ENCODE assay signal across 17 cellular contexts in genomic region chr12:122319312-122319638, GRCh38. TPM values are rescaled to one million over a fixed set of nuclear protein-coding genes. Genes with fewer than 3 reads are reported as not detected.
DNase-seq lines count a peak whose midpoint lies in the region; ATAC-seq and TF ChIP-seq lines count a peak whose summit lies in the region.
"Had no signal": no experiment of that assay in that cellular context is flagged by ENCODE, and none has a peak within 500 bp of the region (broad histone marks: within the 10 kb centered on the region; RNA-seq: fewer than 3 reads in every experiment).

No MANE protein-coding gene starts in this region.

- H3K27me3 ChIP-seq in heart right ventricle (no peaks in the 10 kb centered on the region), esophagus muscularis mucosa (no peaks in the 10 kb centered on the region), sigmoid colon (no peaks in the 10 kb centered on the region)
- H3K27me3 ChIP-seq: hepatocyte had no signal

- H3K27me3 Mint-ChIP-seq in stimulated activated naive B cell treated with anti-CD40 and anti-IgM and Interleukin-4, amounts not matched to agents 10 μg/mL and 1 μg/mL and 100 μg/mL, for 72 hours = no peaks in the 10 kb centered on the region
- H3K27me3 Mint-ChIP-seq: activated CD4-positive, alpha-beta T cell treated with anti-CD3 and anti-CD28 coated beads for 36 hours; activated naive CD8-positive, alpha-beta T cell had no signal

- peaks cover 40 to 58% of the 10 kb centered on the region in 2 donors for H3K36me3 Mint-ChIP-seq in stimulated activated naive B cell treated with anti-CD40 and anti-IgM and Interleukin-4, amounts not matched to agents 10 μg/mL and 1 μg/mL and 100 μg/mL, for 72 hours

- intact Hi-C loops in heart right ventricle (cut with DNase I) = no loop called here
- intact Hi-C loops in left ventricle myocardium superior (cut with micrococcal nuclease) = no loop called here
- intact Hi-C loops in esophagus muscularis mucosa (cut with DNase I) = no loop called here
- intact Hi-C loops in sigmoid colon (cut with DNase I) = no loop called here

- H3K27ac Mint-ChIP-seq in stimulated activated naive B cell treated with anti-CD40 and anti-IgM and Interleukin-4, amounts not matched to agents 10 μg/mL and 1 μg/mL and 100 μg/mL, for 72 hours = no peak overlapping the region
- H3K27ac Mint-ChIP-seq: activated CD4-positive, alpha-beta T cell treated with anti-CD3 and anti-CD28 coated beads for 36 hours; activated naive CD8-positive, alpha-beta T cell; natural killer cell; T-helper 2 cell treated with Interferon-gamma antibody and Interleukin-4, amounts not matched to agents 5 μg/mL and 100 μg/mL, for 36 hours had no signal

- H3K27ac ChIP-seq in heart right ventricle = peak overlapping the region in 8 of 10 donors; percentile 23 to 74 (median 48)
- peak overlapping the region; percentile 56 to 67 (median 64) for H3K27ac ChIP-seq in esophagus muscularis mucosa (replicated peaks in 1 of 4)
- H3K27ac ChIP-seq in sigmoid colon = peak overlapping the region; percentile 56 to 68 (median 58)
- H3K27ac ChIP-seq: hepatocyte had no signal

- DNase-seq in heart right ventricle (no peak), left ventricle myocardium superior (no peak), esophagus muscularis mucosa (ENCODE audit: extremely low spot score) (no peak), sigmoid colon (no peak), DMS79 (lab: John Stamatoyannopoulos, UW) (no peak), HCEC 1CT (no peak)
- no peak for DNase-seq in stimulated activated naive B cell treated with anti-CD40 and anti-IgM and Interleukin-4, amounts not matched to agents 10 μg/mL and 1 μg/mL and 100 μg/mL, for 72 hours
- DNase-seq: activated CD4-positive, alpha-beta T cell treated with anti-CD3 and anti-CD28 coated beads for 36 hours; cerebellar nuclear complex; natural killer cell; SHP77; stimulated activated CD4-positive, alpha-beta T cell treated with anti-CD3 and anti-CD28 coated beads, Interleukin-4, amount 100 ng/mL, for 24 hours had no signal

- H3K9me3 ChIP-seq in heart right ventricle = no peaks in the 10 kb centered on the region
- no peaks in the 10 kb centered on the region for H3K9me3 ChIP-seq in esophagus muscularis mucosa
- no peaks in the 10 kb centered on the region for H3K9me3 ChIP-seq in sigmoid colon

- TF ChIP-seq EP300 in esophagus muscularis mucosa (IDR thresholded peaks at IDR 0.05) = no peak
- TF ChIP-seq EP300 in sigmoid colon (IDR thresholded peaks at IDR 0.05) = no peak

- H3K4me1 Mint-ChIP-seq in stimulated activated naive B cell treated with anti-CD40 and anti-IgM and Interleukin-4, amounts not matched to agents 10 μg/mL and 1 μg/mL and 100 μg/mL, for 72 hours = no peaks in the 10 kb centered on the region
- H3K4me1 Mint-ChIP-seq: activated CD4-positive, alpha-beta T cell treated with anti-CD3 and anti-CD28 coated beads for 36 hours had no signal

- no peaks in the 10 kb centered on the region for H3K9me3 Mint-ChIP-seq in stimulated activated naive B cell treated with anti-CD40 and anti-IgM and Interleukin-4, amounts not matched to agents 10 μg/mL and 1 μg/mL and 100 μg/mL, for 72 hours
- H3K9me3 Mint-ChIP-seq: natural killer cell; T-helper 2 cell treated with Interferon-gamma antibody and Interleukin-4, amounts not matched to agents 5 μg/mL and 100 μg/mL, for 36 hours had no signal

- no peak for ATAC-seq in heart right ventricle
- no peak for ATAC-seq in left ventricle myocardium superior
- no peak for ATAC-seq in stimulated activated naive B cell treated with anti-CD40 and anti-IgM and Interleukin-4, amounts not matched to agents 10 μg/mL and 1 μg/mL and 100 μg/mL, for 72 hours (replicated peaks)
- ATAC-seq in HG02852 (IDR thresholded peaks at IDR 0.05; ENCODE audit: unreplicated experiment) = no peak
- ATAC-seq: activated CD4-positive, alpha-beta T cell treated with anti-CD3 and anti-CD28 coated beads for 36 hours; GM12878; natural killer cell had no signal

- H3K4me3 ChIP-seq in heart right ventricle = no peak overlapping the region
- H3K4me3 ChIP-seq in esophagus muscularis mucosa = no peak overlapping the region
- H3K4me3 ChIP-seq in sigmoid colon = no peak overlapping the region
- H3K4me3 ChIP-seq: GM12878, hepatocyte had no signal

- peaks cover 0 to 15% (median 10%) of the 10 kb centered on the region in 9 donors for H3K4me1 ChIP-seq in heart right ventricle
- H3K4me1 ChIP-seq in esophagus muscularis mucosa = peaks cover 5 to 18% (median 15%) of the 10 kb centered on the region in 4 donors
- H3K4me1 ChIP-seq in sigmoid colon = peaks cover 0 to 16% (median 11%) of the 10 kb centered on the region in 4 donors

- H3K4me3 Mint-ChIP-seq in stimulated activated naive B cell treated with anti-CD40 and anti-IgM and Interleukin-4, amounts not matched to agents 10 μg/mL and 1 μg/mL and 100 μg/mL, for 72 hours = no peak overlapping the region
- H3K4me3 Mint-ChIP-seq: activated CD4-positive, alpha-beta T cell treated with anti-CD3 and anti-CD28 coated beads for 36 hours; activated naive CD8-positive, alpha-beta T cell; natural killer cell; T-helper 2 cell treated with Interferon-gamma antibody and Interleukin-4, amounts not matched to agents 5 μg/mL and 100 μg/mL, for 36 hours had no signal

- H3K36me3 ChIP-seq in heart right ventricle = peaks cover 0 to 98% (median 40%) of the 10 kb centered on the region in 9 donors
- H3K36me3 ChIP-seq in esophagus muscularis mucosa = peaks cover 51 to 96% (median 94%) of the 10 kb centered on the region in 4 donors
- H3K36me3 ChIP-seq in sigmoid colon = peaks cover 27 to 100% (median 50%) of the 10 kb centered on the region in 4 donors

- TF ChIP-seq CTCF in heart right ventricle (IDR thresholded peaks at IDR 0.05) = no peak
- no peak for TF ChIP-seq CTCF in esophagus muscularis mucosa (IDR thresholded peaks at IDR 0.05)
- no peak for TF ChIP-seq CTCF in sigmoid colon (IDR thresholded peaks at IDR 0.05)

- 86 to 90% methylated on average over 5 of the region's 5 CpGs for WGBS in heart right ventricle, 2 donors
- 77% methylated on average over 5 of the region's 5 CpGs for WGBS in esophagus muscularis mucosa
- WGBS in sigmoid colon, 2 donors = 94 to 95% methylated on average over 5 of the region's 5 CpGs

- no peak for TF ChIP-seq POLR2A in esophagus muscularis mucosa (IDR thresholded peaks at IDR 0.05; ENCODE audit: low read depth)
- no peak for TF ChIP-seq POLR2A in sigmoid colon (IDR thresholded peaks at IDR 0.05)

RNA-seq across cellular contexts. Expression of gene VPS33A, which starts 53.0 kb away (rescaled TPM):
- total RNA-seq in heart right ventricle = 10 to 100 TPM in 9 of 10 donors, 1 to 10 TPM in 1; 9.5 to 17.3 (median 13.0) TPM
- polyA plus RNA-seq in heart right ventricle = 1 to 10 TPM; 4.5 to 7.3 TPM
- total RNA-seq in left ventricle myocardium superior = 10.9 TPM
- total RNA-seq in esophagus muscularis mucosa = 10 to 100 TPM; 12.5 to 15.7 (median 14.7) TPM
- total RNA-seq in sigmoid colon = 10 to 100 TPM; 13.0 to 17.8 (median 16.4) TPM
- polyA plus RNA-seq in sigmoid colon = 10 to 100 TPM in 2 of 3 donors, 1 to 10 TPM in 1; 9.6 to 17.0 (median 10.6) TPM
